ENCODE assay signal across 1 cellular context in genomic region chr4:94451669-94452475, GRCh38.
TF ChIP-seq lines count a peak whose summit lies in the region.

TSS of gene PDLIM5 (plus strand) at chr4:94451942. CDS start at chr4:94455289, 3,347 bp downstream.

TF ChIP-seq in HepG2, 621 proteins besides CTCF, POLR2A, EP300 and RAD21 (continued from another document and continues in another):
- TF ChIP-seq ZBED4 (CRISPR knock-in tag; IDR thresholded peaks at IDR 0.05; ENCODE audit: borderline replicate concordance) (peak; percentile 70; the same call in 1 of the 2 replicates), PRPF4 (IDR thresholded peaks at IDR 0.05; ENCODE audit: low read depth, low read length, poor library complexity, severe bottlenecking) (no peak), RFXAP (CRISPR knock-in tag; IDR thresholded peaks at IDR 0.05; ENCODE audit: borderline replicate concordance) (peak; percentile 58; the same call in 1 of the 2 replicates), ZHX2 (IDR thresholded peaks at IDR 0.05; ENCODE audit: low read depth) (no peak), ZHX2 (CRISPR knock-in tag; IDR thresholded peaks at IDR 0.05; ENCODE audit: borderline replicate concordance) (0 out of 2 replicates have a peak, but pooled peaks have one; percentile 28), AGO1 (IDR thresholded peaks at IDR 0.05; ENCODE audit: low read depth, low read length, poor library complexity, severe bottlenecking) (peak; percentile 59), ZSCAN29 (CRISPR knock-in tag; conservative IDR thresholded peaks at IDR 0.05) (no peak), ZNF691 (CRISPR knock-in tag; IDR thresholded peaks at IDR 0.05; ENCODE audit: borderline replicate concordance, low read depth) (peak; percentile 71; the same call in 1 of the 2 replicates), HOXA3 (CRISPR knock-in tag; IDR thresholded peaks at IDR 0.05) (peak; percentile 35), TOE1 (CRISPR knock-in tag; IDR thresholded peaks at IDR 0.05) (no peak), ZNF318 (CRISPR knock-in tag; IDR thresholded peaks at IDR 0.05) (no peak), MAFK (conservative IDR thresholded peaks at IDR 0.05 in 1 of 2, IDR thresholded peaks at IDR 0.05 in 1 of 2; ENCODE audit: low read length in 2 of 2) (no peak), NPAS2 (CRISPR knock-in tag; IDR thresholded peaks at IDR 0.05; ENCODE audit: borderline replicate concordance) (no peak), EZH2 (conservative IDR thresholded peaks at IDR 0.05; ENCODE audit: low read depth, low read length) (no peak), ZNF550 (CRISPR knock-in tag; IDR thresholded peaks at IDR 0.05; ENCODE audit: borderline replicate concordance) (no peak), BATF2 (CRISPR knock-in tag; IDR thresholded peaks at IDR 0.05) (no peak), SMC3 (IDR thresholded peaks at IDR 0.05; ENCODE audit: low read length) (no peak), ZNF383 (CRISPR knock-in tag; IDR thresholded peaks at IDR 0.05; ENCODE audit: borderline replicate concordance) (no peak), ZNF564 (CRISPR knock-in tag; IDR thresholded peaks at IDR 0.05) (0 out of 2 replicates have a peak, but pooled peaks have one; percentile 11), CENPX (CRISPR knock-in tag; IDR thresholded peaks at IDR 0.05) (no peak), LBX2 (CRISPR knock-in tag; IDR thresholded peaks at IDR 0.05; ENCODE audit: borderline replicate concordance) (peak; percentile 76; the same call in 1 of the 2 replicates), SAP130 (CRISPR knock-in tag; IDR thresholded peaks at IDR 0.05; ENCODE audit: low read depth) (peak; percentile 94), GLI4 (CRISPR knock-in tag; IDR thresholded peaks at IDR 0.05; ENCODE audit: borderline replicate concordance) (no peak; the same call in 1 of the 2 replicates), CREB3 (CRISPR knock-in tag; IDR thresholded peaks at IDR 0.05) (no peak), THYN1 (CRISPR knock-in tag; IDR thresholded peaks at IDR 0.05; ENCODE audit: borderline replicate concordance, low read depth) (no peak), ZBTB42 (CRISPR knock-in tag; IDR thresholded peaks at IDR 0.05) (no peak), ZNF83 (CRISPR knock-in tag; IDR thresholded peaks at IDR 0.05; ENCODE audit: borderline replicate concordance) (no peak; the same call in 1 of the 2 replicates), ZNF547 (CRISPR knock-in tag; IDR thresholded peaks at IDR 0.05) (0 out of 2 replicates have a peak, but pooled peaks have one; percentile 39), ZNF644 (CRISPR knock-in tag; IDR thresholded peaks at IDR 0.05; ENCODE audit: low read depth) (no peak), KLF15 (CRISPR knock-in tag; IDR thresholded peaks at IDR 0.05; ENCODE audit: borderline replicate concordance) (peak; percentile 8; the same call in 1 of the 2 replicates), RELA (CRISPR knock-in tag; IDR thresholded peaks at IDR 0.05) (no peak), XRCC5 (optimal IDR thresholded peaks at IDR 0.05; ENCODE audit: low read length) (no peak), PREB (CRISPR knock-in tag; IDR thresholded peaks at IDR 0.05) (no peak), ZNF264 (CRISPR knock-in tag; IDR thresholded peaks at IDR 0.05) (no peak)
